ENCODE assay signal across 1 cellular context in genomic region chr20:31587545-31588389, GRCh38.
A peak's percentile ranks its signal among the peaks of the same experiment; 100 is the strongest.
TF ChIP-seq lines count a peak whose summit lies in the region.

No MANE protein-coding gene starts in this region.

TF ChIP-seq in HepG2, 621 proteins besides CTCF, POLR2A, EP300 and RAD21 (continued from another document and continues in another):
- TF ChIP-seq ZNF687 (CRISPR knock-in tag; IDR thresholded peaks at IDR 0.05): peak; percentile 89
- TF ChIP-seq ZNF784 (CRISPR knock-in tag; IDR thresholded peaks at IDR 0.05; ENCODE audit: borderline replicate concordance): no peak
- TF ChIP-seq ZNF549 (CRISPR knock-in tag; IDR thresholded peaks at IDR 0.05): no peak
- TF ChIP-seq ZNF652 (CRISPR knock-in tag; IDR thresholded peaks at IDR 0.05; ENCODE audit: borderline replicate concordance, low read depth): no peak
- TF ChIP-seq REXO4 (CRISPR knock-in tag; IDR thresholded peaks at IDR 0.05; ENCODE audit: borderline replicate concordance): no peak
- TF ChIP-seq GRHL1 (CRISPR knock-in tag; conservative IDR thresholded peaks at IDR 0.05): no peak
- no peak for TF ChIP-seq PHB2 (IDR thresholded peaks at IDR 0.05; ENCODE audit: partially characterized antibody)
- TF ChIP-seq MAFK (conservative IDR thresholded peaks at IDR 0.05 in 1 of 2, IDR thresholded peaks at IDR 0.05 in 1 of 2; ENCODE audit: low read length in 2 of 2): peak; percentile 38 to 42; a peak in 3 of 4 replicates
- TF ChIP-seq IRF2 (CRISPR knock-in tag; IDR thresholded peaks at IDR 0.05): peak; percentile 38; the same call in 1 of the 2 replicates
- peak; percentile 77 for TF ChIP-seq UBTF (CRISPR knock-in tag; IDR thresholded peaks at IDR 0.05)
- TF ChIP-seq STAG1 (CRISPR knock-in tag; IDR thresholded peaks at IDR 0.05): no peak
- TF ChIP-seq ATF4 (CRISPR knock-in tag; IDR thresholded peaks at IDR 0.05): 0 out of 4 replicates have a peak, but pooled peaks of 1 of the 2 experiments have one; percentile 30
- TF ChIP-seq TP53 (CRISPR knock-in tag; conservative IDR thresholded peaks at IDR 0.05): 0 out of 2 replicates have a peak, but pooled peaks have one; percentile 42
- no peak for TF ChIP-seq HIVEP1 (CRISPR knock-in tag; IDR thresholded peaks at IDR 0.05)
- no peak for TF ChIP-seq ZMAT3 (CRISPR knock-in tag; conservative IDR thresholded peaks at IDR 0.05)
- peak; percentile 89 for TF ChIP-seq AKAP8 (CRISPR knock-in tag; IDR thresholded peaks at IDR 0.05)
- no peak for TF ChIP-seq ZNF572 (CRISPR knock-in tag; IDR thresholded peaks at IDR 0.05)
- no peak; the same call in 1 of the 2 replicates for TF ChIP-seq ZSCAN12 (CRISPR knock-in tag; IDR thresholded peaks at IDR 0.05)
- TF ChIP-seq FOXP1 (IDR thresholded peaks at IDR 0.05): no peak
- TF ChIP-seq FOXP1 (CRISPR knock-in tag; IDR thresholded peaks at IDR 0.05): no peak
- no peak for TF ChIP-seq NFYC (CRISPR knock-in tag; IDR thresholded peaks at IDR 0.05)
- TF ChIP-seq SIX4 (CRISPR knock-in tag; IDR thresholded peaks at IDR 0.05): no peak
- no peak for TF ChIP-seq TBP (CRISPR knock-in tag; IDR thresholded peaks at IDR 0.05)
- TF ChIP-seq DZIP1 (CRISPR knock-in tag; IDR thresholded peaks at IDR 0.05): no peak
- TF ChIP-seq IKZF5 (CRISPR knock-in tag; IDR thresholded peaks at IDR 0.05): no peak
- TF ChIP-seq HNRNPUL1 (IDR thresholded peaks at IDR 0.05; ENCODE audit: low read depth, low read length): no peak
- TF ChIP-seq RCOR2 (CRISPR knock-in tag; IDR thresholded peaks at IDR 0.05): no peak
- TF ChIP-seq HNRNPL (IDR thresholded peaks at IDR 0.05; ENCODE audit: low read depth, low read length): no peak
- no peak for TF ChIP-seq HINFP (CRISPR knock-in tag; IDR thresholded peaks at IDR 0.05; ENCODE audit: low read depth)
- TF ChIP-seq PCBP1 (IDR thresholded peaks at IDR 0.05; ENCODE audit: borderline replicate concordance, low read depth, low read length): no peak
- TF ChIP-seq CERS6 (CRISPR knock-in tag; IDR thresholded peaks at IDR 0.05): no peak
- no peak for TF ChIP-seq ZNF597 (CRISPR knock-in tag; IDR thresholded peaks at IDR 0.05)
- no peak for TF ChIP-seq ESRRA (CRISPR knock-in tag; IDR thresholded peaks at IDR 0.05; ENCODE audit: low read depth)
- TF ChIP-seq ATF5 (CRISPR knock-in tag; IDR thresholded peaks at IDR 0.05; ENCODE audit: low read depth): no peak
- no peak for TF ChIP-seq CREM (IDR thresholded peaks at IDR 0.05)
- no peak for TF ChIP-seq CREM (CRISPR knock-in tag; IDR thresholded peaks at IDR 0.05)
